In the genomic region with DNA sequence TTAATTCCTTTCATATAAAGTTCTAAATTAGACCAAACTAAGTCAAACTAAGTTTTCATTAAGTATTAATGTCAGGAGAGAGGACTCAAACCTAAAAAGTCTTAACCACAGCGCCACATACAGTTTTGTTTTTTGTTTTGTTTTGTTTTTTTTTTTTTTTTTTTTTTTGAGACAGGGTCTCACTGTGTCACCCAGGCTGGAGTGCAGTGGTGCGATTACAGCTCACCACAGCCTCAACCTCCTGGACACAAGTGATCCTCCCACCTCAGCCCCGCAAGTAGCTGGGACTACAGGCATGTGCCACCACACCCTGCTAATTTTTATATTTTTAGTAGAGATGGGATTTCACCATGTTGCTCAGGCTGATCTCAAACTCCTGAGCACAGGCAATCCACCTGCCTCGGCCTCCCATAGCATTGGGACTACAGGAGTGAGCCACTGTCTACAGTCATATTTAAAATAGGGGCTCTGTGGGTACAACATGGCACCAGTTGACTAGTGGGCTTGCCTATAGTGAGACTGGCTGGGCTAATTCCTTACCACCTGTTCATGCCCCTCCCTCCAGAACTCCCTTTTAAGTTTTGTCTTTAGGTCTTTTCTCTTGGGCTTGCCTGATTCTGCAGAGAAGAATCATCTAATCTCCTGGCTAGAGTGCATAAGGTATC, we compare ENCODE assay signal across 12 cellular contexts.
"Had no signal": no experiment of that assay in that cellular context is flagged by ENCODE, and none has a peak within 500 bp of the region (broad histone marks: within the 10 kb centered on the region; RNA-seq: fewer than 3 reads in every experiment).

No MANE protein-coding gene starts in this region.

- H3K36me3 ChIP-seq: sigmoid colon, tibial artery, uterus had no signal

- H3K27me3 ChIP-seq: dorsolateral prefrontal cortex, sigmoid colon, tibial artery, uterus had no signal

- H3K27ac Mint-ChIP-seq: activated naive CD8-positive, alpha-beta T cell treated with anti-CD3 and anti-CD28 coated beads for 36 hours; stimulated activated naive B cell treated with anti-CD40 and anti-IgM and Interleukin-4, amounts not matched to agents 10 μg/mL and 1 μg/mL and 100 μg/mL, for 72 hours had no signal

- H3K27ac ChIP-seq: sigmoid colon, tibial artery, uterus had no signal

- DNase-seq: activated CD4-positive, alpha-beta T cell treated with anti-CD3 and anti-CD28 coated beads, Interleukin-2, amount 50 U/mL, for 4 hours; activated gamma-delta T cell treated with Interleukin-2 at 50 U/mL for 16 hours; activated naive CD8-positive, alpha-beta T cell treated with anti-CD3 and anti-CD28 coated beads for 36 hours; amniotic stem cell; dorsolateral prefrontal cortex; naive thymus-derived CD4-positive, alpha-beta T cell; sigmoid colon; stimulated activated CD4-positive, alpha-beta T cell treated with anti-CD3 and anti-CD28 coated beads, Interleukin-4, amount 100 ng/mL, for 4 hours; stimulated activated naive B cell treated with anti-CD40 and anti-IgM and Interleukin-4, amounts not matched to agents 10 μg/mL and 1 μg/mL and 100 μg/mL, for 72 hours; tibial artery; uterus had no signal

- H3K9me3 ChIP-seq: sigmoid colon, tibial artery, uterus had no signal

- H3K27me3 Mint-ChIP-seq: activated naive CD8-positive, alpha-beta T cell treated with anti-CD3 and anti-CD28 coated beads for 36 hours; memory B cell; naive thymus-derived CD4-positive, alpha-beta T cell; stimulated activated naive B cell treated with anti-CD40 and anti-IgM and Interleukin-4, amounts not matched to agents 10 μg/mL and 1 μg/mL and 100 μg/mL, for 72 hours had no signal

- ATAC-seq: naive thymus-derived CD4-positive, alpha-beta T cell; stimulated activated naive B cell treated with anti-CD40 and anti-IgM and Interleukin-4, amounts not matched to agents 10 μg/mL and 1 μg/mL and 100 μg/mL, for 72 hours had no signal

- H3K4me3 Mint-ChIP-seq: activated naive CD8-positive, alpha-beta T cell treated with anti-CD3 and anti-CD28 coated beads for 36 hours; memory B cell; naive thymus-derived CD4-positive, alpha-beta T cell; stimulated activated naive B cell treated with anti-CD40 and anti-IgM and Interleukin-4, amounts not matched to agents 10 μg/mL and 1 μg/mL and 100 μg/mL, for 72 hours had no signal

- H3K9me3 Mint-ChIP-seq: activated naive CD8-positive, alpha-beta T cell treated with anti-CD3 and anti-CD28 coated beads for 36 hours; memory B cell; naive thymus-derived CD4-positive, alpha-beta T cell; stimulated activated naive B cell treated with anti-CD40 and anti-IgM and Interleukin-4, amounts not matched to agents 10 μg/mL and 1 μg/mL and 100 μg/mL, for 72 hours had no signal

- H3K4me3 ChIP-seq: sigmoid colon, tibial artery, uterus had no signal
